In genomic region chr1:110433803-110434202, GRCh38 we compare ENCODE assay signal across 10 cellular contexts. TPM values are rescaled to one million over a fixed set of nuclear protein-coding genes. Genes with fewer than 3 reads are reported as not detected.
A peak's percentile ranks its signal among the peaks of the same experiment; 100 is the strongest.
DNase-seq lines count a peak whose midpoint lies in the region; ATAC-seq and TF ChIP-seq lines count a peak whose summit lies in the region.
"Had no signal": no experiment of that assay in that cellular context is flagged by ENCODE, and none has a peak within 500 bp of the region (broad histone marks: within the 10 kb centered on the region; RNA-seq: fewer than 3 reads in every experiment).

No MANE protein-coding gene starts in this region.

- TF ChIP-seq CTCF in LNCaP clone FGC (IDR thresholded peaks at IDR 0.05; ENCODE audit: control insufficient read depth, extremely low read depth, insufficient read depth) (peak; percentile 38), astrocyte of the spinal cord (IDR thresholded peaks at IDR 0.05; ENCODE audit: low read depth, low read length) (no peak), liver (IDR thresholded peaks at IDR 0.05; ENCODE audit: low read depth, low read length, missing input control) (peak; percentile 61)

- H3K4me1 Mint-ChIP-seq in stimulated activated naive CD8-positive, alpha-beta T cell treated with anti-CD3 and anti-CD28 coated beads, Interleukin-15, amount 100 ng/mL, for 72 hours = no peaks in the 10 kb centered on the region

- TF ChIP-seq RAD21 in liver (IDR thresholded peaks at IDR 0.05) = peak; percentile 70 to 78

- in situ Hi-C loops in astrocyte of the spinal cord (cut with HindIII; ENCODE audit: low sequenced_read_pairs) = no loop called here
- in situ Hi-C loops in G401 (cut with HindIII; ENCODE audit: low sequenced_read_pairs) = no loop called here

- ATAC-seq in HG03432 (IDR thresholded peaks at IDR 0.05; ENCODE audit: unreplicated experiment) = no peak
- ATAC-seq in stimulated activated naive CD8-positive, alpha-beta T cell treated with anti-CD3 and anti-CD28 coated beads, Interleukin-15, amount 100 ng/mL, for 72 hours = no peak

- H3K9me3 ChIP-seq in liver (ENCODE audit: control insufficient read depth in 4 of 4, low read length in 3 of 4) = no peaks in the 10 kb centered on the region
- H3K9me3 ChIP-seq: neutrophil had no signal

- no peak overlapping the region for H3K4me3 Mint-ChIP-seq in stimulated activated naive CD8-positive, alpha-beta T cell treated with anti-CD3 and anti-CD28 coated beads, Interleukin-15, amount 100 ng/mL, for 72 hours
- H3K4me3 Mint-ChIP-seq: activated T-helper 1 cell treated with anti-CD3 and anti-CD28 coated beads, Interleukin-12 subunit alpha, Interleukin-12 subunit beta, Interleukin-2, Interleukin-4 antibody, amounts not matched to agents 30 ng/mL and 10 ng/mL and 1 ng/mL, durations not matched to agents 14 hours and 24 hours and 36 hours had no signal

- DNase-seq in DMS53 (lab: John Stamatoyannopoulos, UW) = peak; percentile 83
- DNase-seq in LNCaP clone FGC (ENCODE audit: low read depth) = peak; percentile 18
- DNase-seq in astrocyte of the spinal cord (ENCODE audit: low read depth, low spot score) = peak; percentile 12
- DNase-seq in GDM1 (lab: John Stamatoyannopoulos, UW) = no peak
- no peak for DNase-seq in G401 (ENCODE audit: low spot score)
- DNase-seq in stimulated activated naive CD8-positive, alpha-beta T cell treated with anti-CD3 and anti-CD28 coated beads, Interleukin-15, amount 100 ng/mL, for 72 hours = no peak

- peaks cover 0 to 9% (median 5%) of the 10 kb centered on the region in 4 donors for H3K4me1 ChIP-seq in liver (ENCODE audit: control insufficient read depth in 4 of 4, insufficient read depth in 4 of 4, low read length in 3 of 4)

- no peaks in the 10 kb centered on the region for H3K36me3 ChIP-seq in liver (ENCODE audit: control insufficient read depth in 4 of 4, insufficient read depth in 3 of 4, low read depth in 1 of 4, low read length in 3 of 4)
- H3K36me3 ChIP-seq: neutrophil had no signal

- no peaks in the 10 kb centered on the region for H3K9me3 Mint-ChIP-seq in stimulated activated naive CD8-positive, alpha-beta T cell treated with anti-CD3 and anti-CD28 coated beads, Interleukin-15, amount 100 ng/mL, for 72 hours
- H3K9me3 Mint-ChIP-seq: activated T-helper 1 cell treated with anti-CD3 and anti-CD28 coated beads, Interleukin-12 subunit alpha, Interleukin-12 subunit beta, Interleukin-2, Interleukin-4 antibody, amounts not matched to agents 30 ng/mL and 10 ng/mL and 1 ng/mL, durations not matched to agents 14 hours and 24 hours and 36 hours had no signal

- WGBS in liver = 23% methylated on average over 3 of the region's 3 CpGs

- H3K9ac ChIP-seq in liver (ENCODE audit: low read depth in 1 of 2, low read length in 2 of 2) = no peak overlapping the region

- H3K4me3 ChIP-seq in LNCaP clone FGC (ENCODE audit: low read depth, low read length) (no peak overlapping the region), astrocyte of the spinal cord (ENCODE audit: low read depth, low read length) (no peak overlapping the region), liver (ENCODE audit: low read depth in 1 of 3, low read length in 3 of 3) (no peak overlapping the region)

- H3K27ac Mint-ChIP-seq in stimulated activated naive CD8-positive, alpha-beta T cell treated with anti-CD3 and anti-CD28 coated beads, Interleukin-15, amount 100 ng/mL, for 72 hours = no peak overlapping the region
- H3K27ac Mint-ChIP-seq: activated T-helper 1 cell treated with anti-CD3 and anti-CD28 coated beads, Interleukin-12 subunit alpha, Interleukin-12 subunit beta, Interleukin-2, Interleukin-4 antibody, amounts not matched to agents 30 ng/mL and 10 ng/mL and 1 ng/mL, durations not matched to agents 14 hours and 24 hours and 36 hours had no signal

- no peak overlapping the region for H3K27ac ChIP-seq in liver (ENCODE audit: low read depth in 1 of 2, low read length in 2 of 2)
- H3K27ac ChIP-seq: neutrophil had no signal

- H3K27me3 Mint-ChIP-seq in stimulated activated naive CD8-positive, alpha-beta T cell treated with anti-CD3 and anti-CD28 coated beads, Interleukin-15, amount 100 ng/mL, for 72 hours = peaks cover 10% of the 10 kb centered on the region

- H3K27me3 ChIP-seq in liver (ENCODE audit: control insufficient read depth in 4 of 4, insufficient read depth in 4 of 4, low read length in 3 of 4) = no peaks in the 10 kb centered on the region
- H3K27me3 ChIP-seq: neutrophil had no signal

TF ChIP-seq in liver, 16 proteins besides CTCF, POLR2A, EP300 and RAD21:
- TF ChIP-seq RXRA (IDR thresholded peaks at IDR 0.05) (peak; percentile 44 to 60), HNF4A (conservative IDR thresholded peaks at IDR 0.05) (peak; percentile 37 to 62), FOXA2 (IDR thresholded peaks at IDR 0.05) (no peak), MAX (IDR thresholded peaks at IDR 0.05) (peak; percentile 52)

RNA-seq across cellular contexts. Expression of gene PROK1, which starts 17.1 kb away (rescaled TPM):
- total RNA-seq in liver = not detected
- polyA plus RNA-seq in liver = under 1 TPM in 1 of 2 donors, not detected in 1; 0.03 TPM
- not detected in 2 replicates for total RNA-seq in G401 (2014; rRNA removed; shearing (Covaris generic))
- total RNA-seq: activated T-helper 1 cell treated with anti-CD3 and anti-CD28 coated beads, Interleukin-12 subunit alpha, Interleukin-12 subunit beta, Interleukin-2, Interleukin-4 antibody, amounts not matched to agents 30 ng/mL and 10 ng/mL and 1 ng/mL, durations not matched to agents 14 hours and 24 hours and 36 hours had no signal

RNA-seq across cellular contexts. Expression of gene LAMTOR5, which starts 26.3 kb away (rescaled TPM):
- total RNA-seq in liver = 10 to 100 TPM; 30.0 to 41.2 TPM
- polyA plus RNA-seq in liver = 100 to 1,000 TPM; 147 to 182 TPM
- 68.1 and 100 TPM in 2 replicates for total RNA-seq in G401 (2014; rRNA removed; shearing (Covaris generic))

RNA-seq across cellular contexts. Expression of gene SLC16A4, which starts 43.0 kb away (rescaled TPM):
- 1 to 10 TPM; 1.8 TPM for total RNA-seq in liver
- polyA plus RNA-seq in liver = 1 to 10 TPM in 1 of 2 donors, under 1 TPM in 1; 0.72 to 1.4 TPM
- 0.85 and 2.3 TPM in 2 replicates for total RNA-seq in G401 (2014; rRNA removed; shearing (Covaris generic))

Comparison
In these comparisons a context has a peak if more than half of its experiments do, and no peak if none do; other contexts are left out.
1. DNase-seq: peak in DMS53 (single experiment), LNCaP clone FGC (single experiment) and astrocyte of the spinal cord (single experiment); none in GDM1 (single experiment), G401 (single experiment) and stimulated activated naive CD8-positive, alpha-beta T cell treated with anti-CD3 and anti-CD28 coated beads, Interleukin-15, amount 100 ng/mL, for 72 hours (0 of 2).